ENCODE assay signal across 32 cellular contexts in the genomic region with DNA sequence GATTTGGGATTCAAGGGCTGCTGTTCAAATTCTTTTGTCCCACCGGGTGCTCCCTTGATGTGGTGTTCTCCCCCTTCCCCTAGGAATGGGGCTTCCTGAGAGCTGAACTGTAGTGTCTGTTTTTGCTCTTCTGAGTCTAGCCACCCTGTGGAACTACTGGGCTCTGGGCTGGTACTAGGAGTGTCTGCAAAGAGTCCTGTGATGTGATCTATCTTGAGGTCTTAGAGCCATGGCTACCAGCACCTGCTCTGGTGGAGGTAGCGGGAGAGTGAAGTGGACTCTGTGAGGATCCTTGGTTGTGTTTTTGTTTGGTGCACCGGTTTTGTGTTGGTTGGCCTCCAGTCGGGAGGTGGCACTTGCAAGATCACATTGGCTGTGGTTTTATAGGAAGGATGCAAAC. TPM values are rescaled to one million over a fixed set of nuclear protein-coding genes. Genes with fewer than 3 reads are reported as not detected.
DNase-seq lines count a peak whose midpoint lies in the region; ATAC-seq, FAIRE-seq and TF ChIP-seq lines count a peak whose summit lies in the region.
"Had no signal": no experiment of that assay in that cellular context is flagged by ENCODE, and none has a peak within 500 bp of the region (broad histone marks: within the 10 kb centered on the region; RNA-seq: fewer than 3 reads in every experiment).

No MANE protein-coding gene starts in this region.

- H3K4me3 Mint-ChIP-seq in activated B cell treated with CpG ODN at 0.5 μM for 24 hours (no peak overlapping the region), naive B cell (peak overlapping the region in 2 of 8 donors; percentile 33 to 45)
- H3K4me3 Mint-ChIP-seq: CD4-positive, CD25-positive, alpha-beta regulatory T cell; H9; HFFc6; T-helper 17 cell had no signal

- peak; percentile 86 for FAIRE-seq in GM19239 (lab: Jason Lieb, UNC)
- FAIRE-seq: HepG2 had no signal

- CTCF ChIA-PET in activated B cell treated with CpG ODN at 0.5 μM for 24 hours (lab: Charles Lee): no interaction called here

- H3K9me3 Mint-ChIP-seq in activated B cell treated with CpG ODN at 0.5 μM for 24 hours (peaks cover 18% of the 10 kb centered on the region), naive B cell (peaks cover 7 to 21% (median 13%) of the 10 kb centered on the region in 7 donors)

- peaks cover 2% of the 10 kb centered on the region for H3K36me3 Mint-ChIP-seq in activated B cell treated with CpG ODN at 0.5 μM for 24 hours (ENCODE audit: low read depth)
- H3K36me3 Mint-ChIP-seq in naive B cell: peaks cover 9 to 22% of the 10 kb centered on the region in 2 donors
- H3K36me3 Mint-ChIP-seq: CD4-positive, CD25-positive, alpha-beta regulatory T cell had no signal

- H3K27ac Mint-ChIP-seq in activated B cell treated with CpG ODN at 0.5 μM for 24 hours: peak overlapping the region; percentile 74
- H3K27ac Mint-ChIP-seq in naive B cell: peak overlapping the region in 5 of 6 donors; percentile 79 to 93 (median 87)
- H3K27ac Mint-ChIP-seq: CD4-positive, CD25-positive, alpha-beta regulatory T cell; HFFc6; T-helper 17 cell had no signal

- no peak overlapping the region for H3K27ac ChIP-seq in BLaER1
- H3K27ac ChIP-seq: GM23248, HL-60, PC-9 had no signal

- DNase-seq in GM19239 (ENCODE audit: insufficient read length, low spot score): no peak
- no peak for DNase-seq in activated B cell treated with CpG ODN at 0.5 μM for 24 hours
- DNase-seq in naive B cell: no peak
- DNase-seq in 8988T: no peak
- no peak for DNase-seq in stimulated activated CD4-positive, alpha-beta T cell treated with anti-CD3 and anti-CD28 coated beads, Interleukin-1b, Interleukin-23, amount 100 ng/mL, for 48 hours
- DNase-seq in NCI-H1105 (lab: John Stamatoyannopoulos, UW): no peak
- DNase-seq in activated CD4-positive, CD25-positive, alpha-beta regulatory T cell (lab: John Stamatoyannopoulos, UW): no peak
- DNase-seq: CD4-positive, CD25-positive, alpha-beta regulatory T cell; DMS 273 treated with DMSO at 0.1 percent for 48 hours; DND-41; GM23248; H9; HFFc6; KBM-7; NCI-H1092; NCI-H2029 treated with DMSO at 0.1 percent for 48 hours; NCI-H2171; NCI-H345; NCI-H524 treated with DMSO at 0.1 percent for 48 hours; NCI-H82; PC-9; RPMI8226; SHP77; SW 1271; T-helper 17 cell had no signal

- H3K9me3 ChIP-seq in BLaER1: peaks cover 16% of the 10 kb centered on the region

- no peaks in the 10 kb centered on the region for H3K27me3 ChIP-seq in BLaER1

- no peak for TF ChIP-seq CTCF in activated B cell treated with CpG ODN at 0.5 μM for 24 hours (IDR thresholded peaks at IDR 0.05)

- no peak overlapping the region for H3K9ac ChIP-seq in BLaER1
- H3K9ac ChIP-seq: GM23248 had no signal

- peaks cover 25% of the 10 kb centered on the region for H3K4me1 ChIP-seq in BLaER1

- no peaks in the 10 kb centered on the region for H4K20me1 ChIP-seq in BLaER1

- no peak for ATAC-seq in activated B cell treated with CpG ODN at 0.5 μM for 24 hours (ENCODE audit: low read depth)
- ATAC-seq in naive B cell (ENCODE audit: low read depth in 2 of 2): no peak
- ATAC-seq: HepG2, T-helper 17 cell had no signal

- H3K27me3 Mint-ChIP-seq in activated B cell treated with CpG ODN at 0.5 μM for 24 hours (no peaks in the 10 kb centered on the region), naive B cell (no peaks in the 10 kb centered on the region)

- H3K4me3 ChIP-seq in BLaER1: no peak overlapping the region
- H3K4me3 ChIP-seq: GM23248, PC-9 had no signal

- H3K4me1 Mint-ChIP-seq in activated B cell treated with CpG ODN at 0.5 μM for 24 hours (peaks cover 29% of the 10 kb centered on the region), naive B cell (peaks cover 27 to 34% (median 30%) of the 10 kb centered on the region in 3 donors)
- H3K4me1 Mint-ChIP-seq: CD4-positive, CD25-positive, alpha-beta regulatory T cell had no signal

- H3K4me2 ChIP-seq in BLaER1: peak overlapping the region; percentile 61
- H3K4me2 ChIP-seq: PC-9 had no signal

- POLR2A ChIA-PET in activated B cell treated with CpG ODN at 0.5 μM for 24 hours (lab: Charles Lee): no interaction called here

- intact Hi-C loops in activated B cell treated with CpG ODN at 0.5 μM for 24 hours (cut with micrococcal nuclease): no loop called here

- H3K36me3 ChIP-seq in BLaER1: no peaks in the 10 kb centered on the region

RNA-seq across cellular contexts. Expression of a gene that starts 46.2 kb away (rescaled TPM):
- not detected in 2 replicates for total RNA-seq in activated B cell treated with CpG ODN at 0.5 μM for 24 hours
- not detected for polyA plus RNA-seq in naive B cell (ENCODE audit: low read depth in 6 of 6)
- total RNA-seq: A172; CD4-positive, CD25-positive, alpha-beta regulatory T cell; G401; GM23248; H9; HepG2; HFFc6; HT-29; T-helper 17 cell had no signal
- polyA plus RNA-seq: AG04450; CD4-positive, CD25-positive, alpha-beta regulatory T cell; GM23248; HepG2 had no signal
